ENCODE assay signal across 21 cellular contexts in genomic region chr7:25564980-25565379, GRCh38.
DNase-seq lines count a peak whose midpoint lies in the region; ATAC-seq and TF ChIP-seq lines count a peak whose summit lies in the region.
"Had no signal": no experiment of that assay in that cellular context is flagged by ENCODE, and none has a peak within 500 bp of the region (broad histone marks: within the 10 kb centered on the region; RNA-seq: fewer than 3 reads in every experiment).

No MANE protein-coding gene starts in this region.

- in situ Hi-C loops in GM13976 (cut with MboI; ENCODE audit: low sequenced_read_pairs, unreplicated experiment), result loop anchor here (10.0 kb wide), 1 partner anchor 300 kb away; no protein-coding TSS in a partner anchor

- H3K79me2 ChIP-seq in SK-N-SH (ENCODE audit: insufficient read depth), result no peaks in the 10 kb centered on the region

- H3K4me3 ChIP-seq in adipocyte (ENCODE audit: low read length) (no peak overlapping the region), psoas muscle (no peak overlapping the region), SK-N-SH (ENCODE audit: low read depth in 2 of 2, low read length in 1 of 2) (no peak overlapping the region)
- H3K4me3 ChIP-seq: BLaER1, pancreas, vagina had no signal

- intact Hi-C loops in head of caudate nucleus (cut with DNase I) (loop anchor here (2.0 to 5.0 kb wide), 2 partner anchors 174 to 303 kb away; no protein-coding TSS in a partner anchor), psoas muscle (cut with DNase I) (loop anchor here in 1 of 2 donors (2.0 to 10.0 kb wide), 4 partner anchors 173 to 1600 kb away; partner anchors contain the start of gene HOXA9)

- WGBS in psoas muscle, 3 donors, result 26 to 34% (median 31%) methylated on average over 8 of the region's 8 CpGs
- WGBS in SK-N-SH (ENCODE audit: low lambda C conversion rate), result 28% methylated on average over 8 of the region's 8 CpGs

- no peaks in the 10 kb centered on the region for H4K20me1 ChIP-seq in SK-N-SH (ENCODE audit: insufficient read depth)
- H4K20me1 ChIP-seq: BLaER1 had no signal

- TF ChIP-seq CTCF in psoas muscle (IDR thresholded peaks at IDR 0.05), result no peak
- no peak for TF ChIP-seq CTCF in SK-N-SH (IDR thresholded peaks at IDR 0.05)
- TF ChIP-seq CTCF in GM13976 (IDR thresholded peaks at IDR 0.05; ENCODE audit: borderline replicate concordance, control extremely low read depth, extremely low read depth, insufficient read depth, missing control alignments), result no peak

- no peaks in the 10 kb centered on the region for H3F3A ChIP-seq in SK-N-SH (replicated peaks; ENCODE audit: insufficient read depth)

- H3K9me3 ChIP-seq in adipocyte (ENCODE audit: control insufficient read depth, low read length) (no peaks in the 10 kb centered on the region), psoas muscle (no peaks in the 10 kb centered on the region), SK-N-SH (no peaks in the 10 kb centered on the region)
- H3K9me3 ChIP-seq: BLaER1, Caco-2, pancreas, vagina had no signal

- H3K36me3 ChIP-seq in adipocyte (ENCODE audit: control insufficient read depth, insufficient read depth, low read length, severe bottlenecking) (no peaks in the 10 kb centered on the region), psoas muscle (ENCODE audit: insufficient read depth in 1 of 2, low read depth in 1 of 2) (no peaks in the 10 kb centered on the region), SK-N-SH (replicated peaks in 1 of 2; ENCODE audit: control insufficient read depth in 1 of 2, insufficient read depth in 2 of 2, low read length in 1 of 2) (no peaks in the 10 kb centered on the region)
- H3K36me3 ChIP-seq: BLaER1, pancreas, vagina had no signal

- H3K27ac ChIP-seq in psoas muscle (peak overlapping the region; percentile 14), SK-N-SH (ENCODE audit: low read depth in 2 of 2, low read length in 1 of 2) (no peak overlapping the region)
- H3K27ac ChIP-seq: BLaER1, pancreas, vagina had no signal

- POLR2A ChIA-PET in SK-N-SH (lab: Yijun Ruan, JAX), result no interaction called here

- ATAC-seq in psoas muscle, result peak; percentile 42 to 77 (median 46)
- ATAC-seq: naive thymus-derived CD4-positive, alpha-beta T cell; pancreas had no signal

- CTCF ChIA-PET in SK-N-SH (lab: Yijun Ruan, JAX), result interaction anchor here (0.6 to 18.8 kb wide), 75 partner anchors 9 to 1054 kb away, joined by 3 to 766 read pairs (median 6); no protein-coding TSS in a partner anchor

- peak overlapping the region; percentile 72 for H3K9ac ChIP-seq in adipocyte (ENCODE audit: low read length)
- H3K9ac ChIP-seq in SK-N-SH, result no peak overlapping the region
- H3K9ac ChIP-seq: BLaER1 had no signal

- no peak overlapping the region for H3K4me2 ChIP-seq in SK-N-SH
- H3K4me2 ChIP-seq: BLaER1 had no signal

- DNase-seq in Ammon's horn (ENCODE audit: low spot score), result peak; percentile 47
- peak; percentile 25 for DNase-seq in adipocyte (ENCODE audit: low read depth)
- peak in 25 of 42 donors; percentile 7 to 61 (median 31) for DNase-seq in head of caudate nucleus
- no peak for DNase-seq in psoas muscle
- DNase-seq in NCI-H2107 (lab: John Stamatoyannopoulos, UW), result no peak
- DNase-seq in SK-N-SH, result no peak
- no peak for DNase-seq in iPS-NIHi7 (ENCODE audit: extremely low spot score)
- DNase-seq in GM13976 (ENCODE audit: low spot score), result no peak
- DNase-seq: activated CD4-positive, alpha-beta T cell treated with anti-CD3 and anti-CD28 coated beads, Interleukin-2, amount 10 ng/mL, durations not matched to agents 7 days and 5 days; activated naive CD4-positive, alpha-beta T cell treated with anti-CD3 and anti-CD28 coated beads for 36 hours; amniotic stem cell; Caco-2; central memory CD4-positive, alpha-beta T cell; DMS79; HCEC 1CT; naive thymus-derived CD4-positive, alpha-beta T cell; NCI-H187 treated with DMSO at 0.1 percent for 48 hours; NCI-H82; pancreas had no signal

- no peaks in the 10 kb centered on the region for H3K9me2 ChIP-seq in SK-N-SH

- TF ChIP-seq RAD21 in SK-N-SH (IDR thresholded peaks at IDR 0.05; ENCODE audit: low read length), result no peak

- H2AFZ ChIP-seq in SK-N-SH (ENCODE audit: low read depth), result no peak overlapping the region

- no peak for TF ChIP-seq EP300 in SK-N-SH (IDR thresholded peaks at IDR 0.05; ENCODE audit: borderline replicate concordance in 1 of 2, low read depth in 1 of 2, low read length in 1 of 2)

- H3K4me1 ChIP-seq in adipocyte (ENCODE audit: control insufficient read depth, insufficient read depth, low read length) (peaks cover 12% of the 10 kb centered on the region), psoas muscle (peaks cover 18% of the 10 kb centered on the region), SK-N-SH (ENCODE audit: control insufficient read depth in 1 of 2, insufficient read depth in 2 of 2, low read depth in 1 of 2, low read length in 1 of 2) (peaks cover 0 to 19% of the 10 kb centered on the region in 2 experiments; a peak in 2 of 4 replicates)
- H3K4me1 ChIP-seq: Caco-2, pancreas, vagina had no signal

- H3K27me3 ChIP-seq in adipocyte (replicated peaks; ENCODE audit: control insufficient read depth, insufficient read depth, low read length) (peaks cover 9% of the 10 kb centered on the region), psoas muscle (ENCODE audit: insufficient read depth in 3 of 3, low read length in 2 of 3) (no peaks in the 10 kb centered on the region), SK-N-SH (ENCODE audit: insufficient read depth) (no peaks in the 10 kb centered on the region)
- H3K27me3 ChIP-seq: BLaER1, pancreas, vagina had no signal

TF ChIP-seq in SK-N-SH, 30 proteins besides CTCF, POLR2A, EP300 and RAD21:
- no peak for TF ChIP-seq FOXJ3 (CRISPR knock-in tag; IDR thresholded peaks at IDR 0.05)
- TF ChIP-seq YY1 (IDR thresholded peaks at IDR 0.05; ENCODE audit: low read depth), result no peak
- TF ChIP-seq TAF1 (IDR thresholded peaks at IDR 0.05; ENCODE audit: borderline replicate concordance, low read depth, low read length), result no peak
- no peak for TF ChIP-seq SIN3A (IDR thresholded peaks at IDR 0.05; ENCODE audit: borderline replicate concordance, low read depth, low read length)
- TF ChIP-seq NFIC (IDR thresholded peaks at IDR 0.05; ENCODE audit: borderline replicate concordance), result no peak
- no peak for TF ChIP-seq ELF1 (IDR thresholded peaks at IDR 0.05)

Comparison
In these comparisons a context has a peak if more than half of its experiments do, and no peak if none do; other contexts are left out.
1. DNase-seq: peak in Ammon's horn (single experiment), adipocyte (single experiment) and head of caudate nucleus (25 of 42); none in psoas muscle (0 of 2), NCI-H2107 (single experiment), SK-N-SH (single experiment), iPS-NIHi7 (single experiment) and GM13976 (single experiment).